In the genomic region with DNA sequence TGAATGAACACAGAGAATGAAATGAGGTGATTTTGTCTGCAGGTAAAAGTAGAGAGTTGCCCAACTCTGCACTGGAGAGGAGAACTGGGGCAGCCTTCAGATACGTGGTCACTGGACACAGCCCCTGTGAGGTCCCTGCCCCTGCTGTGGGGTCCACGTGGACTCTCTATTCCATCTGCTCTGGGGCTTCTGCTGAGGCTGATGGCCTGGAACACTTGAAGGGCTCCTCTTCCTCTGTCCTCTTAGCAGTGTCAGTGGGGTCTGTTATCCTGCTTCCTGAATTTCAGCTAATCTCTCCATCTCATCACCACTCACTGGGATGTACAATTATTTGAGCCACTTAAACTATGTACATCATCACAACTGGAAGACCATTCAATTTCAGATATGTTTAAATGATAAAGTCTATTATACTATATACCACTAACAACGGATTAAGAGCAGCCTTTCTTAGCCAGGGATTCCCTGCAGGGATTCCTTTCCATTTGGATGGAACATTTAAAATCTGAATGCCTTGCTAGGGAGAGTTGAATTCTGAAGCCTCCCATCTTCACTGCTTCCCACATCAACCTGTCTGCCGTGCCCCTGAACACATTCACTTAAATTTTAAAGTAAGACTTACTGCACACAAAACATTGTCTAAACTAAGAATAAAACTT, we compare ENCODE assay signal across 30 cellular contexts.
"Had no signal": no experiment of that assay in that cellular context is flagged by ENCODE, and none has a peak within 500 bp of the region (broad histone marks: within the 10 kb centered on the region; RNA-seq: fewer than 3 reads in every experiment).

No MANE protein-coding gene starts in this region.

- H3K4me2 ChIP-seq: smooth muscle cell had no signal

- H3K36me3 ChIP-seq: pancreas, uterus had no signal

- H3K9me3 ChIP-seq: adrenal gland, lower lobe of right lung, mucosa of descending colon, pancreas, psoas muscle, right atrium auricular region, uterus had no signal

- H3K27me3 ChIP-seq: adrenal gland, body of pancreas, dorsolateral prefrontal cortex, pancreas, right atrium auricular region, uterus had no signal

- H3K27ac Mint-ChIP-seq: activated B cell treated with CpG ODN at 0.5 μM for 24 hours; activated CD8-positive, alpha-beta T cell treated with anti-CD3 and anti-CD28 coated beads for 36 hours; activated naive CD8-positive, alpha-beta T cell treated with anti-CD3 and anti-CD28 coated beads for 36 hours; activated T-helper 2 cell treated with anti-CD3 and anti-CD28 coated beads, Interferon-gamma antibody, Interleukin-2, Interleukin-4, amounts not matched to agents 10 μg/mL and 5 μg/mL and 100 μg/mL, durations not matched to agents 14 hours and 24 hours and 36 hours; natural killer cell treated with Interleukin-12 subunit alpha and Interleukin-12 subunit beta and Interleukin-15 and Interleukin-18, amount 100 ng/mL, for 72 hours; stimulated activated memory B cell treated with anti-CD40 and anti-IgM and Interleukin-4, amounts not matched to agents 10 μg/mL and 1 μg/mL and 100 μg/mL, for 72 hours; T-helper 1 cell treated with Interleukin-12 subunit alpha and Interleukin-12 subunit beta and Interleukin-4 antibody, amounts not matched to agents 30 μg/mL and 1 μg/mL, for 36 hours; type B pancreatic cell had no signal

- H3K4me3 Mint-ChIP-seq: activated B cell treated with CpG ODN at 0.5 μM for 24 hours; activated CD8-positive, alpha-beta T cell treated with anti-CD3 and anti-CD28 coated beads for 36 hours; activated naive CD8-positive, alpha-beta T cell treated with anti-CD3 and anti-CD28 coated beads for 36 hours; natural killer cell treated with Interleukin-12 subunit alpha and Interleukin-12 subunit beta and Interleukin-15 and Interleukin-18, amount 100 ng/mL, for 72 hours; stimulated activated memory B cell treated with anti-CD40 and anti-IgM and Interleukin-4, amounts not matched to agents 10 μg/mL and 1 μg/mL and 100 μg/mL, for 72 hours; stimulated activated naive CD8-positive, alpha-beta T cell treated with anti-CD3 and anti-CD28 coated beads, Interleukin-15, amount 100 ng/mL, for 72 hours; T-helper 1 cell treated with Interleukin-12 subunit alpha and Interleukin-12 subunit beta and Interleukin-4 antibody, amounts not matched to agents 30 μg/mL and 1 μg/mL, for 36 hours; type B pancreatic cell had no signal

- H3K27me3 Mint-ChIP-seq: activated B cell treated with CpG ODN at 0.5 μM for 24 hours; activated CD8-positive, alpha-beta T cell treated with anti-CD3 and anti-CD28 coated beads for 36 hours; activated naive CD8-positive, alpha-beta T cell treated with anti-CD3 and anti-CD28 coated beads for 36 hours; natural killer cell treated with Interleukin-12 subunit alpha and Interleukin-12 subunit beta and Interleukin-15 and Interleukin-18, amount 100 ng/mL, for 72 hours; stimulated activated memory B cell treated with anti-CD40 and anti-IgM and Interleukin-4, amounts not matched to agents 10 μg/mL and 1 μg/mL and 100 μg/mL, for 72 hours; stimulated activated naive CD8-positive, alpha-beta T cell treated with anti-CD3 and anti-CD28 coated beads, Interleukin-15, amount 100 ng/mL, for 72 hours; type B pancreatic cell had no signal

- ATAC-seq: activated CD8-positive, alpha-beta T cell treated with anti-CD3 and anti-CD28 coated beads for 36 hours; left lobe of liver; lower lobe of right lung; mucosa of descending colon; stimulated activated memory B cell treated with anti-CD40 and anti-IgM and Interleukin-4, amounts not matched to agents 10 μg/mL and 1 μg/mL and 100 μg/mL, for 72 hours; stimulated activated naive CD8-positive, alpha-beta T cell treated with anti-CD3 and anti-CD28 coated beads, Interleukin-15, amount 100 ng/mL, for 72 hours had no signal

- H3K4me1 Mint-ChIP-seq: stimulated activated memory B cell treated with anti-CD40 and anti-IgM and Interleukin-4, amounts not matched to agents 10 μg/mL and 1 μg/mL and 100 μg/mL, for 72 hours had no signal

- H3K4me3 ChIP-seq: adrenal gland, body of pancreas, dorsolateral prefrontal cortex, lower lobe of right lung, mucosa of descending colon, pancreas, psoas muscle, right atrium auricular region, smooth muscle cell, uterus had no signal

- H3K4me1 ChIP-seq: psoas muscle, uterus had no signal

- DNase-seq: activated B cell treated with CpG ODN at 0.5 μM for 24 hours; activated CD4-positive, alpha-beta T cell treated with anti-CD3 and anti-CD28 coated beads, Interleukin-2, amount 50 U/mL, for 1 hour; activated CD8-positive, alpha-beta T cell treated with anti-CD3 and anti-CD28 coated beads for 36 hours; activated naive CD4-positive, alpha-beta T cell treated with Interleukin-2 at 50 U/mL for 16 hours; activated naive CD8-positive, alpha-beta T cell treated with anti-CD3 and anti-CD28 coated beads for 36 hours; activated T-cell treated with anti-CD3 and anti-CD28 coated beads, Interleukin-2, amount 50 U/mL, for 48 hours; aorta; dorsolateral prefrontal cortex; effector memory CD4-positive, alpha-beta T cell; kidney glomerular epithelial cell; lower lobe of right lung; mucosa of descending colon; psoas muscle; stimulated activated CD4-positive, alpha-beta T cell treated with anti-CD3 and anti-CD28 coated beads, Interleukin-1b, Interleukin-23, amount 100 ng/mL, for 48 hours; stimulated activated CD4-positive, alpha-beta T cell treated with anti-CD3 and anti-CD28 coated beads, Interleukin-4, amount 100 ng/mL, for 4 hours; stimulated activated CD8-positive, alpha-beta memory T cell treated with anti-CD3 and anti-CD28 coated beads, Interleukin-4, amount 100 ng/mL, for 48 hours; stimulated activated naive CD8-positive, alpha-beta T cell treated with anti-CD3 and anti-CD28 coated beads, Interleukin-15, amount 100 ng/mL, for 72 hours; substantia nigra; uterus had no signal

- H3K9me3 Mint-ChIP-seq: activated B cell treated with CpG ODN at 0.5 μM for 24 hours; activated CD8-positive, alpha-beta T cell treated with anti-CD3 and anti-CD28 coated beads for 36 hours; activated naive CD8-positive, alpha-beta T cell treated with anti-CD3 and anti-CD28 coated beads for 36 hours; activated T-helper 2 cell treated with anti-CD3 and anti-CD28 coated beads, Interferon-gamma antibody, Interleukin-2, Interleukin-4, amounts not matched to agents 10 μg/mL and 5 μg/mL and 100 μg/mL, durations not matched to agents 14 hours and 24 hours and 36 hours; natural killer cell treated with Interleukin-12 subunit alpha and Interleukin-12 subunit beta and Interleukin-15 and Interleukin-18, amount 100 ng/mL, for 72 hours; stimulated activated memory B cell treated with anti-CD40 and anti-IgM and Interleukin-4, amounts not matched to agents 10 μg/mL and 1 μg/mL and 100 μg/mL, for 72 hours; stimulated activated naive CD8-positive, alpha-beta T cell treated with anti-CD3 and anti-CD28 coated beads, Interleukin-15, amount 100 ng/mL, for 72 hours; T-helper 1 cell treated with Interleukin-12 subunit alpha and Interleukin-12 subunit beta and Interleukin-4 antibody, amounts not matched to agents 30 μg/mL and 1 μg/mL, for 36 hours; type B pancreatic cell had no signal

- H3K27ac ChIP-seq: adrenal gland, body of pancreas, dorsolateral prefrontal cortex, lower lobe of right lung, pancreas, psoas muscle, right atrium auricular region, uterus had no signal
